ENCODE assay signal across 8 cellular contexts in the genomic region with DNA sequence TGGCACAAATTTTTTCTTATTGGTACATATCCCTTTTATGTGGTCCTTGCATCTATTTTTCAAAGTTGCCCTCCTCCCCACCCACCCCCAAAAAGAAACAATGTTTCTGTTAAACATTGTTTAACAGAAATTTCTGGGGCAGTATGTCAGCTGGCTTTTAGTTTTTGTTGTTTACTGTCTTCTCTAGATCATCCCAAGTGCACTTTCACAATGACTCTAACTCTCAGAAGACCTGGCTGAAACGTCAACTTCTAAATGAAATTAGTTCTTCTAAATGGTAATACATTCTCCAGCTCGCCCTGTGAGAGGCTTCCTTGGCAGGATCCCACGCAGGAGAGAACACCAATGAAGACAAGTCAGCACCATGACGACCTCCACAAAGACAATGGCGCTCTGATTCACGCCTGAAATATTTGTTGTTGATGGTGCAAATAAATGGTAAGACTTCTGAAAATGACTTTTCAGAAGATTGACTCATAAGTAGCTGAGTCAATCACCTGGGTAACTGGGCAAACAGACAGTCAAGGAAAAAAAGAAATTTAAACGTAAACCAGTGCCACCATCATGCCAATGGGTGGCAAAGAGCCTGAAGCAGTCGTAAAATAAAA.
DNase-seq lines count a peak whose midpoint lies in the region; ATAC-seq and TF ChIP-seq lines count a peak whose summit lies in the region.

No MANE protein-coding gene starts in this region.

- peaks cover 6% of the 10 kb centered on the region for H3K27me3 Mint-ChIP-seq in progenitor cell of endocrine pancreas

- H3K4me3 Mint-ChIP-seq in progenitor cell of endocrine pancreas (ENCODE audit: low read depth) = no peak overlapping the region

- H3K36me3 Mint-ChIP-seq in progenitor cell of endocrine pancreas (ENCODE audit: insufficient read depth) = no peaks in the 10 kb centered on the region

- in situ Hi-C loops in KBM-7 (cut with MboI; ENCODE audit: low pct_unique_long_range_greater_than_20kb, low sequenced_read_pairs) = no loop called here

- peak overlapping the region; percentile 2 for H3K27ac Mint-ChIP-seq in progenitor cell of endocrine pancreas

- ATAC-seq in GM18907 (IDR thresholded peaks at IDR 0.05; ENCODE audit: unreplicated experiment) (peak; percentile 95), HG02884 (IDR thresholded peaks at IDR 0.05; ENCODE audit: unreplicated experiment) (peak; percentile 87), SK-N-SH treated with all-trans-retinoic acid at 6 μM for 48 hours (peak; percentile 89)

- TF ChIP-seq CTCF in progenitor cell of endocrine pancreas (IDR thresholded peaks at IDR 0.05; ENCODE audit: unreplicated experiment) = no peak

- H3K9me3 Mint-ChIP-seq in progenitor cell of endocrine pancreas (ENCODE audit: low read depth) = no peaks in the 10 kb centered on the region

- H3K4me1 Mint-ChIP-seq in progenitor cell of endocrine pancreas (ENCODE audit: low read depth) = peaks cover 19% of the 10 kb centered on the region

- DNase-seq in progenitor cell of endocrine pancreas (ENCODE audit: low spot score, unreplicated experiment) (no peak), SKM-1 treated with dmso at 0.1 percent for 144 hours (lab: John Stamatoyannopoulos, UW; ENCODE audit: unreplicated experiment) (no peak), NOMO-1 treated with dmso at 0.1 percent for 144 hours (lab: John Stamatoyannopoulos, UW; ENCODE audit: unreplicated experiment) (no peak), cardiac septum (ENCODE audit: low spot score) (no peak), KBM-7 (no peak)

- intact Hi-C loops in cardiac septum (cut with DNase I) = no loop called here

TF ChIP-seq in SK-N-SH treated with all-trans-retinoic acid at 6 μM for 48 hours, 23 proteins besides CTCF, POLR2A, EP300 and RAD21:
- TF ChIP-seq ESRRG (CRISPR knock-in tag; IDR thresholded peaks at IDR 0.05) = no peak; the same call in 1 of the 2 replicates
- no peak for TF ChIP-seq ZFP30 (CRISPR knock-in tag; IDR thresholded peaks at IDR 0.05)
- TF ChIP-seq, protein P1, sequence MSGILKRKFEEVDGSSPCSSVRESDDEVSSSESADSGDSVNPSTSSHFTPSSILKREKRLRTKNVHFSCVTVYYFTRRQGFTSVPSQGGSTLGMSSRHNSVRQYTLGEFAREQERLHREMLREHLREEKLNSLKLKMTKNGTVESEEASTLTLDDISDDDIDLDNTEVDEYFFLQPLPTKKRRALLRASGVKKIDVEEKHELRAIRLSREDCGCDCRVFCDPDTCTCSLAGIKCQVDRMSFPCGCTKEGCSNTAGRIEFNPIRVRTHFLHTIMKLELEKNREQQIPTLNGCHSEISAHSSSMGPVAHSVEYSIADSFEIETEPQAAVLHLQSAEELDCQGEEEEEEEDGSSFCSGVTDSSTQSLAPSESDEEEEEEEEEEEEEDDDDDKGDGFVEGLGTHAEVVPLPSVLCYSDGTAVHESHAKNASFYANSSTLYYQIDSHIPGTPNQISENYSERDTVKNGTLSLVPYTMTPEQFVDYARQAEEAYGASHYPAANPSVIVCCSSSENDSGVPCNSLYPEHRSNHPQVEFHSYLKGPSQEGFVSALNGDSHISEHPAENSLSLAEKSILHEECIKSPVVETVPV (CRISPR knock-in tag; IDR thresholded peaks at IDR 0.05) = no peak
- no peak for TF ChIP-seq CSDC2 (CRISPR knock-in tag; IDR thresholded peaks at IDR 0.05)
- TF ChIP-seq, protein P2, sequence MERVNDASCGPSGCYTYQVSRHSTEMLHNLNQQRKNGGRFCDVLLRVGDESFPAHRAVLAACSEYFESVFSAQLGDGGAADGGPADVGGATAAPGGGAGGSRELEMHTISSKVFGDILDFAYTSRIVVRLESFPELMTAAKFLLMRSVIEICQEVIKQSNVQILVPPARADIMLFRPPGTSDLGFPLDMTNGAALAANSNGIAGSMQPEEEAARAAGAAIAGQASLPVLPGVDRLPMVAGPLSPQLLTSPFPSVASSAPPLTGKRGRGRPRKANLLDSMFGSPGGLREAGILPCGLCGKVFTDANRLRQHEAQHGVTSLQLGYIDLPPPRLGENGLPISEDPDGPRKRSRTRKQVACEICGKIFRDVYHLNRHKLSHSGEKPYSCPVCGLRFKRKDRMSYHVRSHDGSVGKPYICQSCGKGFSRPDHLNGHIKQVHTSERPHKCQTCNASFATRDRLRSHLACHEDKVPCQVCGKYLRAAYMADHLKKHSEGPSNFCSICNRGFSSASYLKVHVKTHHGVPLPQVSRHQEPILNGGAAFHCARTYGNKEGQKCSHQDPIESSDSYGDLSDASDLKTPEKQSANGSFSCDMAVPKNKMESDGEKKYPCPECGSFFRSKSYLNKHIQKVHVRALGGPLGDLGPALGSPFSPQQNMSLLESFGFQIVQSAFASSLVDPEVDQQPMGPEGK (CRISPR knock-in tag; IDR thresholded peaks at IDR 0.05; ENCODE audit: borderline replicate concordance) = no peak
- TF ChIP-seq, protein P3, sequence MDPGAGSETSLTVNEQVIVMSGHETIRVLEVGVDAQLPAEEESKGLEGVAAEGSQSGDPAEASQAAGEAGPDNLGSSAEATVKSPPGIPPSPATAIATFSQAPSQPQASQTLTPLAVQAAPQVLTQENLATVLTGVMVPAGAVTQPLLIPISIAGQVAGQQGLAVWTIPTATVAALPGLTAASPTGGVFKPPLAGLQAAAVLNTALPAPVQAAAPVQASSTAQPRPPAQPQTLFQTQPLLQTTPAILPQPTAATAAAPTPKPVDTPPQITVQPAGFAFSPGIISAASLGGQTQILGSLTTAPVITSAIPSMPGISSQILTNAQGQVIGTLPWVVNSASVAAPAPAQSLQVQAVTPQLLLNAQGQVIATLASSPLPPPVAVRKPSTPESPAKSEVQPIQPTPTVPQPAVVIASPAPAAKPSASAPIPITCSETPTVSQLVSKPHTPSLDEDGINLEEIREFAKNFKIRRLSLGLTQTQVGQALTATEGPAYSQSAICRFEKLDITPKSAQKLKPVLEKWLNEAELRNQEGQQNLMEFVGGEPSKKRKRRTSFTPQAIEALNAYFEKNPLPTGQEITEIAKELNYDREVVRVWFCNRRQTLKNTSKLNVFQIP (CRISPR knock-in tag; IDR thresholded peaks at IDR 0.05; ENCODE audit: borderline replicate concordance, low read depth) = no peak
- no peak for TF ChIP-seq RARB (CRISPR knock-in tag; IDR thresholded peaks at IDR 0.05)
- TF ChIP-seq, protein P4, sequence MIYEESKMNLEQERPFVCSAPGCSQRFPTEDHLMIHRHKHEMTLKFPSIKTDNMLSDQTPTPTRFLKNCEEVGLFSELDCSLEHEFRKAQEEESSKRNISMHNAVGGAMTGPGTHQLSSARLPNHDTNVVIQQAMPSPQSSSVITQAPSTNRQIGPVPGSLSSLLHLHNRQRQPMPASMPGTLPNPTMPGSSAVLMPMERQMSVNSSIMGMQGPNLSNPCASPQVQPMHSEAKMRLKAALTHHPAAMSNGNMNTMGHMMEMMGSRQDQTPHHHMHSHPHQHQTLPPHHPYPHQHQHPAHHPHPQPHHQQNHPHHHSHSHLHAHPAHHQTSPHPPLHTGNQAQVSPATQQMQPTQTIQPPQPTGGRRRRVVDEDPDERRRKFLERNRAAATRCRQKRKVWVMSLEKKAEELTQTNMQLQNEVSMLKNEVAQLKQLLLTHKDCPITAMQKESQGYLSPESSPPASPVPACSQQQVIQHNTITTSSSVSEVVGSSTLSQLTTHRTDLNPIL (CRISPR knock-in tag; IDR thresholded peaks at IDR 0.05; ENCODE audit: low read depth) = peak; percentile 60
- TF ChIP-seq ZC3H10 (CRISPR knock-in tag; IDR thresholded peaks at IDR 0.05) = 0 out of 2 replicates have a peak, but pooled peaks have one; percentile 61
- TF ChIP-seq ARNTL (CRISPR knock-in tag; IDR thresholded peaks at IDR 0.05; ENCODE audit: borderline replicate concordance, low read depth) = no peak
- no peak for TF ChIP-seq OSR1 (CRISPR knock-in tag; IDR thresholded peaks at IDR 0.05)
- TF ChIP-seq GLIS3 (CRISPR knock-in tag; IDR thresholded peaks at IDR 0.05) = 0 out of 2 replicates have a peak, but pooled peaks have one; percentile 46
- TF ChIP-seq ZFP3 (CRISPR knock-in tag; IDR thresholded peaks at IDR 0.05) = no peak
- TF ChIP-seq, protein P5, sequence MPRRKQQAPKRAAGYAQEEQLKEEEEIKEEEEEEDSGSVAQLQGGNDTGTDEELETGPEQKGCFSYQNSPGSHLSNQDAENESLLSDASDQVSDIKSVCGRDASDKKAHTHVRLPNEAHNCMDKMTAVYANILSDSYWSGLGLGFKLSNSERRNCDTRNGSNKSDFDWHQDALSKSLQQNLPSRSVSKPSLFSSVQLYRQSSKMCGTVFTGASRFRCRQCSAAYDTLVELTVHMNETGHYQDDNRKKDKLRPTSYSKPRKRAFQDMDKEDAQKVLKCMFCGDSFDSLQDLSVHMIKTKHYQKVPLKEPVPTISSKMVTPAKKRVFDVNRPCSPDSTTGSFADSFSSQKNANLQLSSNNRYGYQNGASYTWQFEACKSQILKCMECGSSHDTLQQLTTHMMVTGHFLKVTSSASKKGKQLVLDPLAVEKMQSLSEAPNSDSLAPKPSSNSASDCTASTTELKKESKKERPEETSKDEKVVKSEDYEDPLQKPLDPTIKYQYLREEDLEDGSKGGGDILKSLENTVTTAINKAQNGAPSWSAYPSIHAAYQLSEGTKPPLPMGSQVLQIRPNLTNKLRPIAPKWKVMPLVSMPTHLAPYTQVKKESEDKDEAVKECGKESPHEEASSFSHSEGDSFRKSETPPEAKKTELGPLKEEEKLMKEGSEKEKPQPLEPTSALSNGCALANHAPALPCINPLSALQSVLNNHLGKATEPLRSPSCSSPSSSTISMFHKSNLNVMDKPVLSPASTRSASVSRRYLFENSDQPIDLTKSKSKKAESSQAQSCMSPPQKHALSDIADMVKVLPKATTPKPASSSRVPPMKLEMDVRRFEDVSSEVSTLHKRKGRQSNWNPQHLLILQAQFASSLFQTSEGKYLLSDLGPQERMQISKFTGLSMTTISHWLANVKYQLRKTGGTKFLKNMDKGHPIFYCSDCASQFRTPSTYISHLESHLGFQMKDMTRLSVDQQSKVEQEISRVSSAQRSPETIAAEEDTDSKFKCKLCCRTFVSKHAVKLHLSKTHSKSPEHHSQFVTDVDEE (CRISPR knock-in tag; IDR thresholded peaks at IDR 0.05) = no peak
- no peak for TF ChIP-seq TOX (CRISPR knock-in tag; IDR thresholded peaks at IDR 0.05; ENCODE audit: borderline replicate concordance)
- peak; percentile 92 for TF ChIP-seq ISL1 (CRISPR knock-in tag; IDR thresholded peaks at IDR 0.05)
- no peak for TF ChIP-seq ZNF70 (CRISPR knock-in tag; IDR thresholded peaks at IDR 0.05)
